Comparison of ENCODE assay signal across 15 cellular contexts in genomic region chr14:51870620-51871019, GRCh38.
"Had no signal": no experiment of that assay in that cellular context is flagged by ENCODE, and none has a peak within 500 bp of the region (broad histone marks: within the 10 kb centered on the region; RNA-seq: fewer than 3 reads in every experiment).

No MANE protein-coding gene starts in this region.

- H3K9me3 ChIP-seq: lower lobe of right lung had no signal

- DNase-seq: activated CD4-positive, alpha-beta memory T cell treated with anti-CD3 and anti-CD28 coated beads for 36 hours; activated CD8-positive, alpha-beta memory T cell treated with anti-CD3 and anti-CD28 coated beads, Interleukin-2, amount 50 U/mL, for 4 hours; dorsolateral prefrontal cortex; left cardiac atrium; lower lobe of right lung; naive B cell; occipital lobe; right cardiac atrium; small intestine; T-helper 2 cell had no signal

- H3K36me3 ChIP-seq: lower lobe of right lung had no signal

- H3K4me3 ChIP-seq: dorsolateral prefrontal cortex, hepatocyte, lower lobe of right lung had no signal

- H3K4me2 ChIP-seq: hepatocyte had no signal

- ATAC-seq: activated naive CD4-positive, alpha-beta T cell treated with anti-CD3 and anti-CD28 coated beads, Interleukin-2, amount 50 U/mL, for 72 hours; left cardiac atrium; lower lobe of right lung; right cardiac atrium; SK-N-SH treated with all-trans-retinoic acid at 6 μM for 48 hours had no signal

- H3K27ac ChIP-seq: dorsolateral prefrontal cortex, hepatocyte, lower lobe of right lung had no signal

- H3K4me3 Mint-ChIP-seq: activated CD4-positive, alpha-beta memory T cell treated with anti-CD3 and anti-CD28 coated beads for 36 hours; naive B cell; type B pancreatic cell had no signal

- H3K27ac Mint-ChIP-seq: activated CD4-positive, alpha-beta memory T cell treated with anti-CD3 and anti-CD28 coated beads for 36 hours; progenitor cell of endocrine pancreas; type B pancreatic cell had no signal

- H3K9me3 Mint-ChIP-seq: activated CD4-positive, alpha-beta memory T cell treated with anti-CD3 and anti-CD28 coated beads for 36 hours had no signal

- H3K36me3 Mint-ChIP-seq: type B pancreatic cell had no signal

- H2AFZ ChIP-seq: hepatocyte had no signal

- H3K27me3 ChIP-seq: hepatocyte had no signal

- H3K27me3 Mint-ChIP-seq: activated CD4-positive, alpha-beta memory T cell treated with anti-CD3 and anti-CD28 coated beads for 36 hours; naive B cell; type B pancreatic cell had no signal
